Comparison of ENCODE assay signal across 1 cellular context in the genomic region with DNA sequence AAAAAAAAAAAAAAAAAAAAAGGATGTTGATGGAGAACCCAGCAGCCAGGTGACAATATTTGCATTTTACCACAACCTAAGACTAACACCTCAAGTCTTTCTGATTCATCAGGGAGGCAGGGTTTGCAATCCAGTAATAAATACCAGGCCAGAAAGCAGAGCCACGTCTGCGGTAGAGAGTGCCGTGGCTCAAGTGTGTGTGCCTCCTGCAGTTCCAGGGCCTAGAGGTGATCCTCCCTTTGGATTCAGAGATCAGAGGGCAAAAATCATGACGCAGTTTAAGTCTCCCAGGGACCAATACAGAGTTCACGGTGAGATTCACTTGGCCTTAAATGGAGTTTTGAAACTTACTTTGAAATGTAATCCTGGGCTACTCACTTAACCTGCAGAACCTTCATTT.
TF ChIP-seq lines count a peak whose summit lies in the region.

No MANE protein-coding gene starts in this region.

TF ChIP-seq in endothelial cell of umbilical vein, 7 proteins besides CTCF, POLR2A, EP300 and RAD21:
- TF ChIP-seq EZH2 (IDR thresholded peaks at IDR 0.05; ENCODE audit: borderline replicate concordance, low read depth, low read length, severe bottlenecking) (no peak), MYC (IDR thresholded peaks at IDR 0.05; ENCODE audit: low read depth, low read length) (no peak), GATA2 (IDR thresholded peaks at IDR 0.05; ENCODE audit: insufficient read depth, insufficient read length, low read depth, low read length) (no peak), JUN (IDR thresholded peaks at IDR 0.05; ENCODE audit: borderline replicate concordance, insufficient read depth, insufficient read length, low read depth) (no peak), MAX (IDR thresholded peaks at IDR 0.05; ENCODE audit: insufficient read depth, insufficient read length) (no peak), POLR2AphosphoS5 (IDR thresholded peaks at IDR 0.05; ENCODE audit: insufficient read depth, low read depth, low read length) (no peak), FOS (IDR thresholded peaks at IDR 0.05; ENCODE audit: borderline replicate concordance, insufficient read depth, low read length) (no peak)
